Comparison of ENCODE assay signal across 9 cellular contexts in the genomic region with DNA sequence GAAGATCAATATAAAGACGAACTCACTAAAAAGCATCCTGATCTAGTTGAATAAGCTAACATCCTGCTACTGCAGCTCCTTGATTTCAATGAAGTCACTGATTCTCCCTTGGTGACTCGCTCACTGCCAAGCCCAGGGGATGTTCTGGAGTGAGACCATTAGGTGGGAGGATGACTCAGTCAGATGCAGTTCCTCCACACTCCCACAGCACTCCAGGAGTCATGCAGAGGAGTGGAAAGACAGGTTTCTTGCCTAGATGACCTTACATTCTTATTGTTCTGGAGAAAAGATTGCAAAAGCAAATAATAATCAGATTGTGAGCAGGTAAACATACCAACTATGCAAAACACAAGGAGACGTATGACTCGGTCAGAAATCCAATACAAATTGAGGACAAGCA.
DNase-seq lines count a peak whose midpoint lies in the region; TF ChIP-seq lines count a peak whose summit lies in the region.
"Had no signal": no experiment of that assay in that cellular context is flagged by ENCODE, and none has a peak within 500 bp of the region (broad histone marks: within the 10 kb centered on the region; RNA-seq: fewer than 3 reads in every experiment).

No MANE protein-coding gene starts in this region.

- no peak overlapping the region for H3K27ac ChIP-seq in RWPE1
- H3K27ac ChIP-seq: right lobe of liver had no signal

- CTCF ChIA-PET in RWPE1 (lab: Yijun Ruan, JAX) = interaction anchor here (0.7 to 1.1 kb wide), 2 partner anchors 13 to 1135 kb away, joined by 3 to 5 read pairs; no protein-coding TSS in a partner anchor

- POLR2A ChIA-PET in RWPE1 (lab: Yijun Ruan, JAX; ENCODE audit: low non-redundant PET) = interaction anchor here (0.6 kb wide), 1 partner anchor 18 kb away, joined by 7 read pairs; no protein-coding TSS in a partner anchor

- DNase-seq in GM04503 (ENCODE audit: low read depth) = peak; percentile 43
- peak; percentile 99 for DNase-seq in RWPE1 (ENCODE audit: low spot score)
- peak; percentile 53 for DNase-seq in fibroblast of peridontal ligament (ENCODE audit: extremely low read depth)
- peak; percentile 60 for DNase-seq in stimulated activated CD4-positive, alpha-beta T cell treated with anti-CD3 and anti-CD28 coated beads, Interleukin-4, amount 100 ng/mL, for 24 hours
- DNase-seq in central memory CD4-positive, alpha-beta T cell = no peak
- DNase-seq in KG1 (lab: John Stamatoyannopoulos, UW) = no peak
- no peak for DNase-seq in NCI-H2171 (lab: John Stamatoyannopoulos, UW)
- DNase-seq: right lobe of liver, Right ventricle myocardium superior had no signal

- TF ChIP-seq CTCF in RWPE1 (conservative IDR thresholded peaks at IDR 0.05; ENCODE audit: low read depth) = no peak

Comparison
In these comparisons a context has a peak if more than half of its experiments do, and no peak if none do; other contexts are left out.
1. DNase-seq: peak in GM04503 (single experiment), RWPE1 (single experiment), fibroblast of peridontal ligament (single experiment) and stimulated activated CD4-positive, alpha-beta T cell treated with anti-CD3 and anti-CD28 coated beads, Interleukin-4, amount 100 ng/mL, for 24 hours (single experiment); none in central memory CD4-positive, alpha-beta T cell (single experiment), KG1 (single experiment) and NCI-H2171 (single experiment).